Comparison of ENCODE assay signal across 16 cellular contexts in the genomic region with DNA sequence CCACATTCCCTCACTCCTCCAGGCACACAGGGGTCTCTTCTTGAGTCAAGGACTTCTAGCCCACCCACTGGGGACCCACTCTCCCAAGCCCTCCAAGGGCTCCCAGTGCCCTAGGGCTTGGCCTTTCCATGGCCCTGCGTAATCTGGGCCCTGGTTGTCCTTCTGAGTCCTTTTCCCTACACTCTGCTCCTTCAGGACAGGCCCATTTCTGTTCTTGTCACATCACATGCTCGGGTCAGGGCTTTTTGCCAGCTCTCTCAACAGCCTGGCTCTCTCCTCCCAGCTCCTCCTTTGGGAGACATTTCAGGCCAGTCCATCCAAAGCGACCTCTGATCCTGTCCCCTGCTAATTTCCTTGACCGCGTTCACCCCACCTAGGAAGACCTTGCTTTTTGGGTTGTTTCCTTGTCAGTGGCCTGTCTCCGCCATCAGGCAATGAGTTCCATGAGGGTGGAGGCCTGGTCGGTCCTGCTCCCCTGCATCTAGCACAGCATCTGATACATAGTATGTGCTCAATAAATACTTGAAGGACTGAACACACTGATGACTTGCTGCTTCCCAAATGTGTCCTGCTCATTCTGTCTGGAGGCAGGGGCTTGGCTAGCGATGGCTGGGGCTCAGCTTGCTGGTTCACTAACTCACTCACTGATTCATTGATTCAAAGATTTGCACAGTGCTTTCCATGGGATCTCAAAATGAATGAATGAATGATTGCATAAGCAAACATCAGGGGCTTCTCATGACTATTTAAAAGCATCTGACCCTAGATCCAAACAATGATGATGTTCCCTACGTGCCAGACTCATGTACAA. TPM values are rescaled to one million over a fixed set of nuclear protein-coding genes. Genes with fewer than 3 reads are reported as not detected.
A peak's percentile ranks its signal among the peaks of the same experiment; 100 is the strongest.
DNase-seq lines count a peak whose midpoint lies in the region; ATAC-seq, FAIRE-seq and TF ChIP-seq lines count a peak whose summit lies in the region.
"Had no signal": no experiment of that assay in that cellular context is flagged by ENCODE, and none has a peak within 500 bp of the region (broad histone marks: within the 10 kb centered on the region; RNA-seq: fewer than 3 reads in every experiment).

No MANE protein-coding gene starts in this region.

- intact Hi-C loops in Right ventricle myocardium superior (cut with DNase I), result no loop called here
- intact Hi-C loops in endothelial cell of umbilical vein (cut with micrococcal nuclease), result no loop called here
- intact Hi-C loops in natural killer cell (cut with micrococcal nuclease), result no loop called here

- H3K4me3 ChIP-seq in right atrium auricular region, result no peak overlapping the region
- H3K4me3 ChIP-seq in endothelial cell of umbilical vein (replicated peaks in 1 of 3; ENCODE audit: insufficient read depth in 1 of 3, low read depth in 1 of 3, low read length in 3 of 3), result no peak overlapping the region
- H3K4me3 ChIP-seq: upper lobe of left lung had no signal

- no peak overlapping the region for H3K4me3 Mint-ChIP-seq in natural killer cell
- H3K4me3 Mint-ChIP-seq: activated CD4-positive, alpha-beta memory T cell treated with anti-CD3 and anti-CD28 coated beads, Interleukin-2, amount 10 ng/mL, durations not matched to agents 7 days and 5 days; activated naive CD8-positive, alpha-beta T cell treated with anti-CD3 and anti-CD28 coated beads, Interleukin-2, amount 10 ng/mL, durations not matched to agents 7 days and 5 days; dendritic cell treated with granulocyte-macrophage colony-stimulating factor and Interleukin-4, amounts not matched to agents 40 ng/mL and 50 ng/mL, for 4 days had no signal

- FAIRE-seq in endothelial cell of umbilical vein (lab: Jason Lieb, UNC), result no peak

- H3K27me3 Mint-ChIP-seq in natural killer cell (ENCODE audit: low read depth in 2 of 2), result no peaks in the 10 kb centered on the region
- H3K27me3 Mint-ChIP-seq: activated CD4-positive, alpha-beta memory T cell treated with anti-CD3 and anti-CD28 coated beads, Interleukin-2, amount 10 ng/mL, durations not matched to agents 7 days and 5 days; activated naive CD8-positive, alpha-beta T cell treated with anti-CD3 and anti-CD28 coated beads, Interleukin-2, amount 10 ng/mL, durations not matched to agents 7 days and 5 days; dendritic cell treated with granulocyte-macrophage colony-stimulating factor and Interleukin-4, amounts not matched to agents 40 ng/mL and 50 ng/mL, for 4 days had no signal

- H3K36me3 Mint-ChIP-seq in natural killer cell, result no peaks in the 10 kb centered on the region

- H3K9ac ChIP-seq in endothelial cell of umbilical vein (replicated peaks; ENCODE audit: extremely low read depth, insufficient read depth, low read length), result no peak overlapping the region
- H3K9ac ChIP-seq: KMS-11 had no signal

- H3K36me3 ChIP-seq in right atrium auricular region (peaks cover 61% of the 10 kb centered on the region), endothelial cell of umbilical vein (ENCODE audit: control insufficient read depth in 2 of 2, extremely low read depth in 1 of 2, insufficient read depth in 2 of 2, low read length in 2 of 2) (peaks cover 0 to 33% of the 10 kb centered on the region in 2 experiments)

- no peaks in the 10 kb centered on the region for H4K20me1 ChIP-seq in endothelial cell of umbilical vein (replicated peaks; ENCODE audit: control insufficient read depth, extremely low read depth, insufficient read depth, low read length)

- H3K27me3 ChIP-seq in right atrium auricular region, result no peaks in the 10 kb centered on the region
- H3K27me3 ChIP-seq in endothelial cell of umbilical vein (ENCODE audit: control insufficient read depth in 2 of 2, insufficient read depth in 2 of 2, low read length in 2 of 2), result no peaks in the 10 kb centered on the region
- H3K27me3 ChIP-seq: foreskin keratinocyte, upper lobe of left lung had no signal

- H3K4me1 Mint-ChIP-seq in natural killer cell, result peaks cover 0 to 4% of the 10 kb centered on the region in 2 donors
- H3K4me1 Mint-ChIP-seq: activated CD4-positive, alpha-beta memory T cell treated with anti-CD3 and anti-CD28 coated beads, Interleukin-2, amount 10 ng/mL, durations not matched to agents 7 days and 5 days had no signal

- no peak overlapping the region for H2AFZ ChIP-seq in endothelial cell of umbilical vein (ENCODE audit: low read depth, low read length)

- H3K27ac ChIP-seq in right atrium auricular region (peak overlapping the region in 1 of 2 donors; percentile 17), endothelial cell of umbilical vein (ENCODE audit: insufficient read depth, low read depth, low read length) (no peak overlapping the region)
- H3K27ac ChIP-seq: foreskin keratinocyte, KMS-11, upper lobe of left lung had no signal

- POLR2A ChIA-PET in endothelial cell of umbilical vein (lab: Charles Lee), result no interaction called here

- CTCF ChIA-PET in endothelial cell of umbilical vein (lab: Charles Lee), result no interaction called here

- dilution Hi-C loops in endothelial cell of umbilical vein (cut with MboI; ENCODE audit: extremely low pct_ligation_motif_present, low sequenced_read_pairs), result no loop called here

- DNase-seq in Right ventricle myocardium superior (peak; percentile 72), right atrium auricular region (ENCODE audit: low spot score) (no peak), endothelial cell of umbilical vein (ENCODE audit: low read depth, low spot score) (no peak), natural killer cell (no peak), Ammon's horn (ENCODE audit: low spot score) (no peak), SHP77 (lab: John Stamatoyannopoulos, UW) (no peak)
- DNase-seq in stimulated activated CD4-positive, alpha-beta T cell treated with anti-CD3 and anti-CD28 coated beads, Interleukin-4, amount 100 ng/mL, for 4 hours, result no peak
- DNase-seq: activated CD4-positive, alpha-beta memory T cell treated with anti-CD3 and anti-CD28 coated beads, Interleukin-2, amount 10 ng/mL, durations not matched to agents 7 days and 5 days; activated naive CD8-positive, alpha-beta T cell treated with anti-CD3 and anti-CD28 coated beads, Interleukin-2, amount 10 ng/mL, durations not matched to agents 7 days and 5 days; NCI-H2029 treated with DMSO at 0.1 percent for 48 hours; T-helper 1 cell; upper lobe of left lung had no signal

- no peaks in the 10 kb centered on the region for H3K9me3 ChIP-seq in right atrium auricular region
- no peaks in the 10 kb centered on the region for H3K9me3 ChIP-seq in endothelial cell of umbilical vein (replicated peaks; ENCODE audit: control insufficient read depth, insufficient read depth, low read length)
- H3K9me3 ChIP-seq: upper lobe of left lung had no signal

- TF ChIP-seq POLR2A in endothelial cell of umbilical vein (IDR thresholded peaks at IDR 0.05; ENCODE audit: low read depth, low read length), result no peak

- H3K27ac Mint-ChIP-seq in natural killer cell, result peak overlapping the region; percentile 48 to 76
- H3K27ac Mint-ChIP-seq: activated CD4-positive, alpha-beta memory T cell treated with anti-CD3 and anti-CD28 coated beads, Interleukin-2, amount 10 ng/mL, durations not matched to agents 7 days and 5 days; activated naive CD8-positive, alpha-beta T cell treated with anti-CD3 and anti-CD28 coated beads, Interleukin-2, amount 10 ng/mL, durations not matched to agents 7 days and 5 days; dendritic cell treated with granulocyte-macrophage colony-stimulating factor and Interleukin-4, amounts not matched to agents 40 ng/mL and 50 ng/mL, for 4 days had no signal

- TF ChIP-seq CTCF in right atrium auricular region (IDR thresholded peaks at IDR 0.05) (no peak), endothelial cell of umbilical vein (IDR thresholded peaks at IDR 0.05; ENCODE audit: extremely low read depth in 1 of 2, insufficient read depth in 1 of 2, low read depth in 1 of 2, low read length in 2 of 2) (no peak), natural killer cell (IDR thresholded peaks at IDR 0.05) (no peak)

- peak; percentile 86 for ATAC-seq in Right ventricle myocardium superior (ENCODE audit: poor library complexity)
- ATAC-seq in natural killer cell, result no peak
- no peak for ATAC-seq in GM18861 (IDR thresholded peaks at IDR 0.05; ENCODE audit: unreplicated experiment)

- no peaks in the 10 kb centered on the region for H3K9me3 Mint-ChIP-seq in natural killer cell
- H3K9me3 Mint-ChIP-seq: activated CD4-positive, alpha-beta memory T cell treated with anti-CD3 and anti-CD28 coated beads, Interleukin-2, amount 10 ng/mL, durations not matched to agents 7 days and 5 days; activated naive CD8-positive, alpha-beta T cell treated with anti-CD3 and anti-CD28 coated beads, Interleukin-2, amount 10 ng/mL, durations not matched to agents 7 days and 5 days; dendritic cell treated with granulocyte-macrophage colony-stimulating factor and Interleukin-4, amounts not matched to agents 40 ng/mL and 50 ng/mL, for 4 days had no signal

- no peaks in the 10 kb centered on the region for H3K9me1 ChIP-seq in endothelial cell of umbilical vein (replicated peaks; ENCODE audit: control insufficient read depth, extremely low read depth, insufficient read depth, low read length)

- no TSS peak for BruUV-seq in endothelial cell of umbilical vein (replicated peaks; lab: Mats Ljungman, UMichigan)

- no peaks in the 10 kb centered on the region for H3K79me2 ChIP-seq in endothelial cell of umbilical vein (ENCODE audit: control insufficient read depth, insufficient read depth, low read length)

- H3K4me2 ChIP-seq in endothelial cell of umbilical vein (ENCODE audit: insufficient read depth, low read length), result no peak overlapping the region
- H3K4me2 ChIP-seq: KMS-11 had no signal

- H3K4me1 ChIP-seq in right atrium auricular region, result peaks cover 0 to 15% of the 10 kb centered on the region in 2 donors
- peaks cover 4% of the 10 kb centered on the region for H3K4me1 ChIP-seq in endothelial cell of umbilical vein (ENCODE audit: control insufficient read depth, extremely low read depth, insufficient read depth, low read length)
- H3K4me1 ChIP-seq: foreskin keratinocyte, upper lobe of left lung had no signal

TF ChIP-seq in endothelial cell of umbilical vein, 7 proteins besides CTCF, POLR2A, EP300 and RAD21:
- TF ChIP-seq GATA2 (IDR thresholded peaks at IDR 0.05; ENCODE audit: insufficient read depth, insufficient read length, low read depth, low read length), result peak; percentile 25
- TF ChIP-seq JUN (IDR thresholded peaks at IDR 0.05; ENCODE audit: borderline replicate concordance, insufficient read depth, insufficient read length, low read depth), result no peak
TF ChIP-seq in endothelial cell of umbilical vein: peak in this region for 1.

RNA-seq across cellular contexts. Expression of a gene that starts 44.8 kb away (rescaled TPM):
- total RNA-seq in Right ventricle myocardium superior (84.7 TPM), right atrium auricular region (10 to 100 TPM; 50.4 to 78.9 TPM), endothelial cell of umbilical vein (54.3 and 75.2 TPM in 2 replicates), natural killer cell (100 to 1,000 TPM; 106 to 175 (median 153) TPM)
- polyA plus RNA-seq in endothelial cell of umbilical vein, result 54.3 and 58.4 TPM in 2 replicates
- polyA plus RNA-seq in endothelial cell of umbilical vein (2011; cell fraction: cytosol; rRNA removed), result 46.7 and 47.7 TPM in 2 replicates
- 44.6 and 46.9 TPM in 2 replicates for polyA plus RNA-seq in endothelial cell of umbilical vein (2011; cell fraction: nucleus; rRNA removed)
- polyA plus RNA-seq in endothelial cell of umbilical vein (2012), result 24.6 and 33.9 TPM in 2 replicates
- 90.9 and 98.3 TPM in 2 replicates for polyA minus RNA-seq in endothelial cell of umbilical vein
- 8.9 TPM for polyA minus RNA-seq in endothelial cell of umbilical vein (2011; cell fraction: cytosol; rRNA and poly(A)+ RNA removed)
- 24.9 and 25.2 TPM in 2 replicates for polyA minus RNA-seq in endothelial cell of umbilical vein (2011; cell fraction: nucleus; rRNA and poly(A)+ RNA removed)
